8 cellular contexts compared by ENCODE assay signal in the genomic region with DNA sequence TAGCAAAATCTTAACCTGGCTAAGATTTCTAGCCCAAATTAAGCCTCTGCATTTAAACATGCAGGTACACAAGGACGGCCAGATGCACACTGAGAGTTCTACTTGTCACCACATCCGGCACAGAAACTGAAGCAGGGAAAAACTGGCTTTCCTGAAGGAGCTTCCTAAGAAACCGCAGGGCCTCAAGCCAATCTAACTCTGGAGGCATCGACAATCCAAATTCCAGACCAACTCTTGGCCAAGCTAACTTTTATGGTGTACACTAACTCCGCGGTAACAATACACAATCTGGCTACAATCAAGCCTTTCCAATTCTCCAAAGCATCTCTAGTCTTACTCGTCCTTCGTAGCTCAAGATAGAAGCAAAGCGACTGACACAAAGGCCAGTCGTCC. TPM values are rescaled to one million over a fixed set of nuclear protein-coding genes. Genes with fewer than 3 reads are reported as not detected.
DNase-seq lines count a peak whose midpoint lies in the region; ATAC-seq and TF ChIP-seq lines count a peak whose summit lies in the region.

No MANE protein-coding gene starts in this region.

- H3K4me2 ChIP-seq in PC-9 = peak overlapping the region; percentile 89

- H3K27ac ChIP-seq in left ventricle myocardium inferior (replicated peaks) = peak overlapping the region; percentile 99
- peak overlapping the region; percentile 56 for H3K27ac ChIP-seq in PC-9
- H3K27ac ChIP-seq in naive thymus-derived CD4-positive, alpha-beta T cell (ENCODE audit: low read depth, low read length) = peak overlapping the region; percentile 93

- H3K36me3 Mint-ChIP-seq in dendritic cell treated with granulocyte-macrophage colony-stimulating factor and Interleukin-4, amounts not matched to agents 40 ng/mL and 50 ng/mL, for 4 days (ENCODE audit: low read depth) = peaks cover 13% of the 10 kb centered on the region
- H3K36me3 Mint-ChIP-seq in naive thymus-derived CD4-positive, alpha-beta T cell = no peaks in the 10 kb centered on the region

- H3K9me3 Mint-ChIP-seq in dendritic cell treated with granulocyte-macrophage colony-stimulating factor and Interleukin-4, amounts not matched to agents 40 ng/mL and 50 ng/mL, for 4 days = no peaks in the 10 kb centered on the region
- H3K9me3 Mint-ChIP-seq in naive thymus-derived CD4-positive, alpha-beta T cell = no peaks in the 10 kb centered on the region

- H3K27me3 ChIP-seq in left ventricle myocardium inferior (ENCODE audit: low read depth) = no peaks in the 10 kb centered on the region
- H3K27me3 ChIP-seq in PC-9 (ENCODE audit: insufficient read depth, low read depth) = no peaks in the 10 kb centered on the region
- H3K27me3 ChIP-seq in naive thymus-derived CD4-positive, alpha-beta T cell (ENCODE audit: control insufficient read depth in 2 of 2, insufficient read depth in 2 of 2, low read length in 2 of 2) = no peaks in the 10 kb centered on the region

- peaks cover 20% of the 10 kb centered on the region for H3K27me3 Mint-ChIP-seq in dendritic cell treated with granulocyte-macrophage colony-stimulating factor and Interleukin-4, amounts not matched to agents 40 ng/mL and 50 ng/mL, for 4 days
- peaks cover 0 to 15% (median 0%) of the 10 kb centered on the region in 5 donors for H3K27me3 Mint-ChIP-seq in naive thymus-derived CD4-positive, alpha-beta T cell

- ATAC-seq in Right ventricle myocardium inferior (no peak), HG02678 (IDR thresholded peaks at IDR 0.05; ENCODE audit: unreplicated experiment) (peak; percentile 19)
- ATAC-seq in naive thymus-derived CD4-positive, alpha-beta T cell = no peak

- peak overlapping the region; percentile 94 for H3K27ac Mint-ChIP-seq in dendritic cell treated with granulocyte-macrophage colony-stimulating factor and Interleukin-4, amounts not matched to agents 40 ng/mL and 50 ng/mL, for 4 days
- H3K27ac Mint-ChIP-seq in naive thymus-derived CD4-positive, alpha-beta T cell = peak overlapping the region; percentile 85 to 98 (median 94)

- peaks cover 63% of the 10 kb centered on the region for H3K79me2 ChIP-seq in PC-9 (ENCODE audit: low read depth)

- no peak for TF ChIP-seq CTCF in left ventricle myocardium inferior (IDR thresholded peaks at IDR 0.05; ENCODE audit: borderline replicate concordance)
- TF ChIP-seq CTCF in PC-9 (conservative IDR thresholded peaks at IDR 0.05) = no peak

- CTCF ChIA-PET in PC-9 (lab: Charles Lee) = interaction anchor here (0.6 to 1.8 kb wide), 4 partner anchors 28 to 1082 kb away, joined by 3 to 10 read pairs (median 6); no protein-coding TSS in a partner anchor
- CTCF ChIA-PET in naive thymus-derived CD4-positive, alpha-beta T cell (lab: Charles Lee) = interaction anchor here (0.7 to 2.7 kb wide), 6 partner anchors 9 to 154 kb away, joined by 3 to 18 read pairs (median 4); no protein-coding TSS in a partner anchor

- POLR2A ChIA-PET in PC-9 (lab: Charles Lee; ENCODE audit: unreplicated experiment) = interaction anchor here (0.5 to 0.6 kb wide), 3 partner anchors 17 to 1104 kb away, joined by 3 to 9 read pairs (median 8); partner anchors contain the start of genes PUS3 and SPA17
- POLR2A ChIA-PET in naive thymus-derived CD4-positive, alpha-beta T cell (lab: Charles Lee) = interaction anchor here (0.7 to 5.1 kb wide), 7 partner anchors 36 to 177 kb away, joined by 3 to 29 read pairs (median 5); partner anchors contain the start of genes CCDC15, SIAE, SPA17 and TBRG1

- H3K4me3 Mint-ChIP-seq in dendritic cell treated with granulocyte-macrophage colony-stimulating factor and Interleukin-4, amounts not matched to agents 40 ng/mL and 50 ng/mL, for 4 days = peak overlapping the region; percentile 93
- H3K4me3 Mint-ChIP-seq in naive thymus-derived CD4-positive, alpha-beta T cell = peak overlapping the region; percentile 88 to 97 (median 96)

- peaks cover 16% of the 10 kb centered on the region for H3K4me1 Mint-ChIP-seq in dendritic cell treated with granulocyte-macrophage colony-stimulating factor and Interleukin-4, amounts not matched to agents 40 ng/mL and 50 ng/mL, for 4 days (ENCODE audit: low read depth)
- peaks cover 13 to 41% (median 32%) of the 10 kb centered on the region in 7 donors for H3K4me1 Mint-ChIP-seq in naive thymus-derived CD4-positive, alpha-beta T cell

- BruUV-seq in PC-9 (replicated peaks; lab: Mats Ljungman, UMichigan) = TSS peak; percentile 31

- H3F3A ChIP-seq in PC-9 (ENCODE audit: insufficient read depth, low read depth) = peaks cover 8% of the 10 kb centered on the region; the same call in 1 of the 2 replicates

- intact Hi-C loops in left ventricle myocardium inferior (cut with micrococcal nuclease) = no loop called here
- intact Hi-C loops in Right ventricle myocardium inferior (cut with DNase I) = no loop called here
- intact Hi-C loops in PC-9 (cut with micrococcal nuclease; ENCODE audit: unreplicated experiment) = loop anchor here (1.0 to 10.0 kb wide), 2 partner anchors 36 to 54 kb away; no protein-coding TSS in a partner anchor
- intact Hi-C loops in dendritic cell treated with granulocyte-macrophage colony-stimulating factor and Interleukin-4, amounts not matched to agents 40 ng/mL and 50 ng/mL, for 4 days (cut with micrococcal nuclease) = loop anchor here (5.0 kb wide), 1 partner anchor 37 kb away; the partner anchor contains the start of gene ESAM
- intact Hi-C loops in naive thymus-derived CD4-positive, alpha-beta T cell (cut with micrococcal nuclease) = loop anchor here (1.0 to 5.0 kb wide), 3 partner anchors 78 to 1088 kb away; partner anchors contain the start of genes HYLS1 (in 1 of the 2) and TBRG1 (in 1 of the 2)

- H3K4me3 ChIP-seq in left ventricle myocardium inferior (peak overlapping the region; percentile 91), PC-9 (peak overlapping the region; percentile 97)
- peak overlapping the region; percentile 71 for H3K4me3 ChIP-seq in naive thymus-derived CD4-positive, alpha-beta T cell (ENCODE audit: low read length)

- no peaks in the 10 kb centered on the region; the same call in 1 of the 2 replicates for H4K20me1 ChIP-seq in PC-9 (ENCODE audit: insufficient read depth)

- H3K9me2 ChIP-seq in PC-9 (ENCODE audit: insufficient read depth) = no peaks in the 10 kb centered on the region

- peak overlapping the region; percentile 96 for H2AFZ ChIP-seq in PC-9

- H3K36me3 ChIP-seq in left ventricle myocardium inferior (no peaks in the 10 kb centered on the region), PC-9 (ENCODE audit: low read depth) (no peaks in the 10 kb centered on the region)
- H3K36me3 ChIP-seq in naive thymus-derived CD4-positive, alpha-beta T cell (ENCODE audit: control insufficient read depth in 2 of 3, insufficient read depth in 3 of 3, low read length in 3 of 3) = peaks cover 0 to 3% (median 0%) of the 10 kb centered on the region in 3 experiments

- H3K9me3 ChIP-seq in left ventricle myocardium inferior (replicated peaks) = no peaks in the 10 kb centered on the region
- H3K9me3 ChIP-seq in PC-9 (ENCODE audit: insufficient read depth, low read depth) = no peaks in the 10 kb centered on the region
- no peaks in the 10 kb centered on the region for H3K9me3 ChIP-seq in naive thymus-derived CD4-positive, alpha-beta T cell (ENCODE audit: control insufficient read depth in 2 of 3, low read length in 3 of 3)

- DNase-seq in left ventricle myocardium inferior (no peak), Right ventricle myocardium inferior (ENCODE audit: missing footprints) (no peak), PC-9 (peak in 1 of 2 experiments; percentile 48), SIG-M5 treated with dmso at 0.1 percent for 504 hours (lab: John Stamatoyannopoulos, UW; ENCODE audit: unreplicated experiment) (no peak), NCI-H1694 (lab: John Stamatoyannopoulos, UW) (no peak)
- DNase-seq in naive thymus-derived CD4-positive, alpha-beta T cell = peak in 2 of 9 donors; percentile 6 to 7

- peaks cover 58% of the 10 kb centered on the region for H3K4me1 ChIP-seq in left ventricle myocardium inferior
- peaks cover 32% of the 10 kb centered on the region for H3K4me1 ChIP-seq in PC-9 (replicated peaks; ENCODE audit: insufficient read depth)
- peaks cover 8 to 14% of the 10 kb centered on the region in 2 donors for H3K4me1 ChIP-seq in naive thymus-derived CD4-positive, alpha-beta T cell (ENCODE audit: control insufficient read depth in 2 of 2, insufficient read depth in 2 of 2, low read length in 2 of 2)

RNA-seq across cellular contexts. Expression of gene MSANTD2, which starts 1.2 kb away (rescaled TPM):
- total RNA-seq in left ventricle myocardium inferior = 2.7 TPM
- total RNA-seq in Right ventricle myocardium inferior = 3.8 TPM
- 16.9 and 18.1 TPM in 2 replicates for total RNA-seq in PC-9 (2021)
- 10 to 100 TPM in 4 of 5 experiments, 1 to 10 TPM in 1; 9.1 to 29.5 (median 14.4) TPM for total RNA-seq in naive thymus-derived CD4-positive, alpha-beta T cell
- 1 to 10 TPM; 3.8 to 6.0 TPM for polyA plus RNA-seq in naive thymus-derived CD4-positive, alpha-beta T cell

RNA-seq across cellular contexts. Expression of gene ESAM, which starts 36.9 kb away (rescaled TPM):
- total RNA-seq in left ventricle myocardium inferior (40.0 TPM), Right ventricle myocardium inferior (43.1 TPM), PC-9 (2021) (13.5 and 15.3 TPM in 2 replicates)
- total RNA-seq in naive thymus-derived CD4-positive, alpha-beta T cell = 1 to 10 TPM in 4 of 5 experiments, under 1 TPM in 1; 0.39 to 3.4 (median 1.7) TPM
- polyA plus RNA-seq in naive thymus-derived CD4-positive, alpha-beta T cell = 1 to 10 TPM; 1.9 to 4.1 TPM

RNA-seq across cellular contexts. Expression of gene VSIG2, which starts 46.9 kb away (rescaled TPM):
- 1.2 TPM for total RNA-seq in left ventricle myocardium inferior
- total RNA-seq in Right ventricle myocardium inferior = 0.70 TPM
- total RNA-seq in PC-9 (2021) = 12.4 and 13.6 TPM in 2 replicates
- total RNA-seq in naive thymus-derived CD4-positive, alpha-beta T cell = 1 to 10 TPM in 2 of 5 experiments, under 1 TPM in 3; 0.19 to 1.7 (median 0.85) TPM
- polyA plus RNA-seq in naive thymus-derived CD4-positive, alpha-beta T cell = under 1 TPM in 1 of 2 donors, not detected in 1; 0.32 TPM

RNA-seq across cellular contexts. Expression of gene NRGN, which starts 59.2 kb away (rescaled TPM):
- total RNA-seq in left ventricle myocardium inferior = 5.0 TPM
- 6.4 TPM for total RNA-seq in Right ventricle myocardium inferior
- total RNA-seq in PC-9 (2021) = 6.8 and 10.2 TPM in 2 replicates
- 10 to 100 TPM in 1 of 5 experiments, 1 to 10 TPM in 4; 1.2 to 48.7 (median 4.9) TPM for total RNA-seq in naive thymus-derived CD4-positive, alpha-beta T cell
- not detected for polyA plus RNA-seq in naive thymus-derived CD4-positive, alpha-beta T cell

Comparison
In these comparisons a context has a peak if more than half of its experiments do, and no peak if none do; other contexts are left out.
1. intact Hi-C loops: an anchor here in PC-9 (1.0 to 10.0 kb wide), dendritic cell treated with granulocyte-macrophage colony-stimulating factor and Interleukin-4, amounts not matched to agents 40 ng/mL and 50 ng/mL, for 4 days (5.0 kb wide) and naive thymus-derived CD4-positive, alpha-beta T cell (1.0 to 5.0 kb wide); none called in left ventricle myocardium inferior and Right ventricle myocardium inferior.